Comparison of ENCODE assay signal across 11 cellular contexts in the genomic region with DNA sequence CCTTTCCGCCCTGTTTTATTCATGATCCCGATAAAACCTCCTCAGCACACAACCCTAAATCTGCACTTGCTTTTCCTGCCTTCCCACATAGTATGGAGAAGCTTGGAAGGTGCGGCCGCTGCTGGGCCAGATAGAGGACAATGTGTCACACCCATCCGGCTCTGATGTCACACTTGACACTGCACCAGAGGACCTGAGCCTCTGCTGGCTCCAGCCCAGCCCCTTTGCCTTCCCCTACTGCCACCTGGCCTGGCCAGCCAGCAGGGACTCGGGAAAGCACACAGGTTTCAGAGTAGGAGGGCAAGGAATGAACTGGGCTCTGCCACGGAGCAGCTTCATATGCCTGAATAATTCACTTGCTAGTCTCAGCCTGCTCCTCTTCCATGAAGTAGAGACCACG. TPM values are rescaled to one million over a fixed set of nuclear protein-coding genes. Genes with fewer than 3 reads are reported as not detected.
DNase-seq lines count a peak whose midpoint lies in the region; ATAC-seq and TF ChIP-seq lines count a peak whose summit lies in the region.
"Not testable (repeated sequence)": the region's sequence is repeated elsewhere in the genome, so short reads cannot be mapped to it uniquely, and the experiment has no call there.
"Had no signal": no experiment of that assay in that cellular context is flagged by ENCODE, and none has a peak within 500 bp of the region (broad histone marks: within the 10 kb centered on the region; RNA-seq: fewer than 3 reads in every experiment).

No MANE protein-coding gene starts in this region.

- H3K56ac ChIP-seq in H9 (ENCODE audit: insufficient read length, low read depth, low read length) = not testable (repeated sequence)

- H2BK12ac ChIP-seq in H9 (ENCODE audit: insufficient read length, low read depth, low read length) = not testable (repeated sequence)

- H3K79me1 ChIP-seq in H9 (ENCODE audit: insufficient read depth, low read depth, low read length, poor library complexity, severe bottlenecking) = not testable (repeated sequence)

- not testable (repeated sequence) for H3K36me3 Mint-ChIP-seq in H9 (ENCODE audit: insufficient read depth in 1 of 3, low read depth in 3 of 3)

- H3K4ac ChIP-seq in H9 (ENCODE audit: low read depth, low read length) = not testable (repeated sequence)

- not testable (repeated sequence) for H3K4me3 Mint-ChIP-seq in H9

- not testable (repeated sequence) for H3K27me3 Mint-ChIP-seq in H9 (ENCODE audit: low read depth)

- H4K91ac ChIP-seq in H9 (ENCODE audit: insufficient read length, low read depth, low read length) = not testable (repeated sequence)

- H3K9ac ChIP-seq in H9 (ENCODE audit: extremely low read depth, insufficient read length, low read length) = not testable (repeated sequence)

- intact Hi-C loops in heart left ventricle (cut with DNase I); left colon (cut with DNase I, micrococcal nuclease); gastrocnemius medialis (cut with DNase I; ENCODE audit: low total_unique reads): not testable (repeated sequence)

- H2BK5ac ChIP-seq in H9 (ENCODE audit: insufficient read length, low read length) = not testable (repeated sequence)

- not testable (repeated sequence) for DNase-seq in H9, heart left ventricle, left colon
- DNase-seq in SHP77 treated with DMSO at 0.1 percent for 48 hours (lab: John Stamatoyannopoulos, UW) (peak; percentile 76), cerebellar nuclear complex (lab: John Stamatoyannopoulos, UW) (peak; percentile 61 to 77), gastrocnemius medialis (peak in 1 of 2 donors; percentile 26)

- not testable (repeated sequence) for H3K27ac ChIP-seq in H9 (ENCODE audit: insufficient read length, low read depth, low read length); heart left ventricle; gastrocnemius medialis

- H3K36me3 ChIP-seq in heart left ventricle, gastrocnemius medialis: not testable (repeated sequence)

- H3K79me2 ChIP-seq in H9 (ENCODE audit: insufficient read depth, low read length) = not testable (repeated sequence)

- peak overlapping the region in 2 of 3 experiments; percentile 44 to 86; a peak in 2 of 7 replicates for H3K27ac Mint-ChIP-seq in H9

- not testable (repeated sequence) for TF ChIP-seq POLR2A in heart left ventricle (IDR thresholded peaks at IDR 0.05); gastrocnemius medialis (IDR thresholded peaks at IDR 0.05)

- not testable (repeated sequence) for H3K4me2 ChIP-seq in H9 (ENCODE audit: insufficient read depth, insufficient read length, low read length)

- WGBS in H9 (ENCODE audit: extremely low coverage, insufficient read length, low lambda C conversion rate) = no CpG with 5 or more reads among the region's 8 CpGs
- WGBS in heart left ventricle, 4 donors = 65 to 89% (median 81%) methylated on average over 5 of the region's 8 CpGs

- H4K8ac ChIP-seq in H9 (replicated peaks; ENCODE audit: insufficient read length, low read depth, low read length) = not testable (repeated sequence)

- H4K5ac ChIP-seq in H9 (ENCODE audit: insufficient read length, low read depth, low read length) = not testable (repeated sequence)

- not testable (repeated sequence) for H2AFZ ChIP-seq in H9 (ENCODE audit: low read length)

- H3K4me1 Mint-ChIP-seq in H9 = not testable (repeated sequence)

- TF ChIP-seq CTCF in H9 (conservative IDR thresholded peaks at IDR 0.05); heart left ventricle (IDR thresholded peaks at IDR 0.05); gastrocnemius medialis (IDR thresholded peaks at IDR 0.05 in 4 of 5, conservative IDR thresholded peaks at IDR 0.05 in 1 of 5): not testable (repeated sequence)

- not testable (repeated sequence) for H3K9me3 Mint-ChIP-seq in H9

- not testable (repeated sequence) for H2BK120ac ChIP-seq in H9 (ENCODE audit: low read depth, low read length, poor library complexity, severe bottlenecking)

- not testable (repeated sequence) for H3K23me2 ChIP-seq in H9 (ENCODE audit: insufficient read length, low read depth, low read length, poor library complexity, severe bottlenecking)

- H3K23ac ChIP-seq in H9 (ENCODE audit: insufficient read length, low read depth, low read length) = not testable (repeated sequence)

- H2BK20ac ChIP-seq in H9 (ENCODE audit: low read depth, low read length, poor library complexity, severe bottlenecking) = not testable (repeated sequence)

- H3K27me3 ChIP-seq in H9 (ENCODE audit: insufficient read depth, low read length); heart left ventricle; gastrocnemius medialis: not testable (repeated sequence)

- not testable (repeated sequence) for H2AK5ac ChIP-seq in H9 (ENCODE audit: insufficient read length, low read length)

- not testable (repeated sequence) for H2BK15ac ChIP-seq in H9 (ENCODE audit: low read depth, low read length)

- H3K18ac ChIP-seq in H9 (ENCODE audit: insufficient read length, low read depth, low read length) = not testable (repeated sequence)

- not testable (repeated sequence) for H3K4me1 ChIP-seq in H9 (ENCODE audit: insufficient read depth, low read length); heart left ventricle; gastrocnemius medialis

- not testable (repeated sequence) for H3K9me3 ChIP-seq in H9 (ENCODE audit: control insufficient read depth, low read depth, low read length); heart left ventricle; gastrocnemius medialis

- H3K14ac ChIP-seq in H9 (ENCODE audit: insufficient read depth, low read length) = not testable (repeated sequence)

- in situ Hi-C loops in gastrocnemius medialis (cut with MboI; ENCODE audit: low sequenced_read_pairs in 4 of 4) = not testable (repeated sequence)

- H3K4me3 ChIP-seq in heart left ventricle, gastrocnemius medialis: not testable (repeated sequence)

- not testable (repeated sequence) for H4K20me1 ChIP-seq in H9 (ENCODE audit: control insufficient read depth, insufficient read depth, insufficient read length)

- H3T11ph ChIP-seq in H9 (ENCODE audit: low read length) = not testable (repeated sequence)

- peak in 3 of 4 donors; percentile 22 to 39 (median 32) for ATAC-seq in heart left ventricle
- peak; percentile 87 for ATAC-seq in left colon
- peak; percentile 79 for ATAC-seq in gastrocnemius medialis

RNA-seq across cellular contexts. Expression of a gene that starts 2.6 kb away (rescaled TPM):
- total RNA-seq in H9 (2021) (not detected in 2 replicates), heart left ventricle (1 to 10 TPM in 3 of 9 donors, under 1 TPM in 5, not detected in 1; 0.53 to 1.8 (median 0.83) TPM), left colon (1 to 10 TPM in 1 of 2 donors, under 1 TPM in 1; 0.95 to 1.6 TPM), gastrocnemius medialis (1 to 10 TPM; 1.1 to 2.7 (median 1.5) TPM)
- under 1 TPM; 0.80 to 0.84 TPM for polyA plus RNA-seq in heart left ventricle
- total RNA-seq: Caco-2; CD8-positive, alpha-beta T cell; GM23248; H1; H7 had no signal

RNA-seq across cellular contexts. Expression of a gene that starts 58.8 kb away (rescaled TPM):
- total RNA-seq in H9 (2021) (11.5 and 16.9 TPM in 2 replicates), heart left ventricle (1 to 10 TPM; 1.9 to 8.7 (median 5.8) TPM), left colon (10 to 100 TPM; 18.0 to 20.7 TPM), gastrocnemius medialis (1 to 10 TPM in 3 of 4 donors, not detected in 1; 1.2 to 4.2 (median 1.7) TPM)
- 1 to 10 TPM; 4.5 to 5.2 TPM for polyA plus RNA-seq in heart left ventricle

Comparison
In these comparisons a context has a peak if more than half of its experiments do, and no peak if none do; other contexts are left out.
1. ATAC-seq: peak in every context shown above with its lines; median percentile 87 in left colon; 79 in gastrocnemius medialis; 32 in heart left ventricle.